Comparison of ENCODE assay signal across 8 cellular contexts in the genomic region with DNA sequence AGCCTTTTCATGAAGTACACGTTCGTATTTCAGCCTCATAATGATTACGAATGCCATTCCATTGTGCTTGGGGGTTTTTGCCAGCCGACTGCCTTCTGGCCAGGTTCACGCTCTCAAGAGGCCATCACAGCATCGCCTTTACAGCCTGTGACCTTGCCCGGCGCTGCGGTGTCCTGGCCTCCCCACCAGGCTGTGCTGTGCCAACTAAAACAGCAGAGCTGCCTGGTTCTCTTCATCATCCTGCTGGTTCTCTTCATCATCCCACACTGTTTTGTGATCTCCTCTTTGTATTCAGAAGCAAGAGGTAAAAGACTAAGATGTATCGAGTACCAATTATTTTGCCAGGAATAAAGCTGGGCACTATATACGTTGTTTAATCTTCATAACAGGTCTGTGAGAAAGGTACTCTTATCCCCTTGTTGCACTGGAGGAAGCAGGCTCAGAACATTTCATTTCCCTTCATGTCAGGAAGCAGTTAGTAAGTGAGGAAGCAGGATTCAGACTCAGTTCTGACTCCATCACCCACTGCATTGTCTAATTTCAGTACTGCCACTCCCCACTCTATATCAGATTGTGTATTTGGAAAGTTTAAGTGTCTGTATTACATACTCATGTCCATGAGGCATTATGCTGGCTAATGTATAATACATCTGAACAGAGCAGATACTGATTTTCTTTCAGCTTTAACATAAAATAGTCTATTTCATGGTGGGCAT.
DNase-seq lines count a peak whose midpoint lies in the region; ATAC-seq and TF ChIP-seq lines count a peak whose summit lies in the region.

No MANE protein-coding gene starts in this region.

- no peaks in the 10 kb centered on the region for H4K20me1 ChIP-seq in fibroblast of lung (ENCODE audit: control insufficient read depth, extremely low read depth, insufficient read depth, low read length)

- H3K27ac ChIP-seq in fibroblast of lung (ENCODE audit: insufficient read depth, low read length) (no peak overlapping the region), sigmoid colon (no peak overlapping the region)

- POLR2A ChIA-PET in activated CD8-positive, alpha-beta T cell treated with anti-CD3 and anti-CD28 coated beads for 36 hours (lab: Charles Lee), result no interaction called here

- WGBS in sigmoid colon, 2 donors, result 91 to 94% methylated on average over 11 of the region's 11 CpGs

- intact Hi-C loops in activated CD8-positive, alpha-beta T cell treated with anti-CD3 and anti-CD28 coated beads for 36 hours (cut with micrococcal nuclease), result no loop called here
- intact Hi-C loops in sigmoid colon (cut with DNase I), result loop anchor here (5.0 kb wide), 1 partner anchor 363 kb away; no protein-coding TSS in a partner anchor

- TF ChIP-seq EP300 in sigmoid colon (IDR thresholded peaks at IDR 0.05), result no peak

- peaks cover 4% of the 10 kb centered on the region; the same call in 1 of the 2 replicates for H3K36me3 Mint-ChIP-seq in HFFc6 (ENCODE audit: low read depth)
- H3K36me3 Mint-ChIP-seq in activated CD8-positive, alpha-beta T cell treated with anti-CD3 and anti-CD28 coated beads for 36 hours (ENCODE audit: low read depth), result no peaks in the 10 kb centered on the region

- no peak overlapping the region for H3K9ac ChIP-seq in fibroblast of lung (ENCODE audit: insufficient read depth, low read length)

- peaks cover 6% of the 10 kb centered on the region for H3K4me1 ChIP-seq in fibroblast of lung (ENCODE audit: control insufficient read depth, extremely low read depth, insufficient read depth, low read length)
- H3K4me1 ChIP-seq in sigmoid colon, result peaks cover 0 to 7% (median 0%) of the 10 kb centered on the region in 4 donors

- H3K27me3 Mint-ChIP-seq in HFFc6 (ENCODE audit: insufficient read depth), result no peaks in the 10 kb centered on the region; the same call in 1 of the 2 replicates
- H3K27me3 Mint-ChIP-seq in activated CD8-positive, alpha-beta T cell treated with anti-CD3 and anti-CD28 coated beads for 36 hours, result no peaks in the 10 kb centered on the region

- H3K9me3 ChIP-seq in fibroblast of lung (ENCODE audit: control insufficient read depth, insufficient read depth, low read depth, low read length), result no peaks in the 10 kb centered on the region
- no peaks in the 10 kb centered on the region for H3K9me3 ChIP-seq in sigmoid colon

- no peak overlapping the region for H3K4me3 Mint-ChIP-seq in HFFc6
- no peak overlapping the region for H3K4me3 Mint-ChIP-seq in activated CD8-positive, alpha-beta T cell treated with anti-CD3 and anti-CD28 coated beads for 36 hours

- no peaks in the 10 kb centered on the region for H3K27me3 ChIP-seq in fibroblast of lung (ENCODE audit: control insufficient read depth, insufficient read depth, low read length)
- H3K27me3 ChIP-seq in sigmoid colon, result no peaks in the 10 kb centered on the region

- ATAC-seq in activated CD8-positive, alpha-beta T cell treated with anti-CD3 and anti-CD28 coated beads for 36 hours, result peak; percentile 79
- ATAC-seq in HG03439 (IDR thresholded peaks at IDR 0.05; ENCODE audit: unreplicated experiment), result no peak

- CTCF ChIA-PET in activated CD8-positive, alpha-beta T cell treated with anti-CD3 and anti-CD28 coated beads for 36 hours (lab: Charles Lee), result interaction anchor here (0.9 to 5.2 kb wide), 8 partner anchors 10 to 413 kb away, joined by 3 to 30 read pairs (median 6); no protein-coding TSS in a partner anchor

- H3K27ac Mint-ChIP-seq in HFFc6, result no peak overlapping the region
- H3K27ac Mint-ChIP-seq in activated CD8-positive, alpha-beta T cell treated with anti-CD3 and anti-CD28 coated beads for 36 hours, result no peak overlapping the region

- peaks cover 42% of the 10 kb centered on the region for H3K4me1 Mint-ChIP-seq in HFFc6 (ENCODE audit: low read depth)
- peaks cover 10% of the 10 kb centered on the region for H3K4me1 Mint-ChIP-seq in activated CD8-positive, alpha-beta T cell treated with anti-CD3 and anti-CD28 coated beads for 36 hours (ENCODE audit: low read depth)

- DNase-seq in HFFc6 (no peak), fibroblast of lung (ENCODE audit: low read depth in 2 of 2) (peak in 1 of 2 donors; percentile 16), sigmoid colon (no peak), epidermal melanocyte (ENCODE audit: insufficient read length, low spot score) (no peak), kidney glomerular epithelial cell (lab: John Stamatoyannopoulos, UW) (no peak), DMS 273 treated with DMSO at 0.1 percent for 48 hours (lab: John Stamatoyannopoulos, UW) (no peak)
- peak; percentile 54 for DNase-seq in activated CD8-positive, alpha-beta T cell treated with anti-CD3 and anti-CD28 coated beads for 36 hours

- TF ChIP-seq CTCF in HFFc6 (IDR thresholded peaks at IDR 0.05) (peak; percentile 37), fibroblast of lung (conservative IDR thresholded peaks at IDR 0.05 in 1 of 2, IDR thresholded peaks at IDR 0.05 in 1 of 2; ENCODE audit: low read depth in 1 of 2, low read length in 2 of 2) (peak; percentile 8 to 30), sigmoid colon (IDR thresholded peaks at IDR 0.05) (peak; percentile 15 to 42 (median 40))
- TF ChIP-seq CTCF in activated CD8-positive, alpha-beta T cell treated with anti-CD3 and anti-CD28 coated beads for 36 hours (IDR thresholded peaks at IDR 0.05), result peak; percentile 50

- no peak for TF ChIP-seq POLR2A in sigmoid colon (IDR thresholded peaks at IDR 0.05)

- H3K79me2 ChIP-seq in fibroblast of lung (ENCODE audit: control insufficient read depth, insufficient read depth, low read length), result no peaks in the 10 kb centered on the region

- H3K36me3 ChIP-seq in fibroblast of lung (ENCODE audit: control insufficient read depth, insufficient read depth, low read length), result no peaks in the 10 kb centered on the region
- no peaks in the 10 kb centered on the region for H3K36me3 ChIP-seq in sigmoid colon

- no peak overlapping the region for H3K4me3 ChIP-seq in fibroblast of lung (replicated peaks in 1 of 4; ENCODE audit: control extremely low read depth in 1 of 4, insufficient read depth in 1 of 4, low read depth in 3 of 4, low read length in 4 of 4)
- no peak overlapping the region for H3K4me3 ChIP-seq in sigmoid colon

- H3K4me2 ChIP-seq in fibroblast of lung (ENCODE audit: extremely low read depth, insufficient read depth, low read length), result no peak overlapping the region

- no peak overlapping the region for H2AFZ ChIP-seq in fibroblast of lung (ENCODE audit: low read length)

- H3K9me3 Mint-ChIP-seq in HFFc6, result no peaks in the 10 kb centered on the region
- no peaks in the 10 kb centered on the region for H3K9me3 Mint-ChIP-seq in activated CD8-positive, alpha-beta T cell treated with anti-CD3 and anti-CD28 coated beads for 36 hours
